In the genomic region with DNA sequence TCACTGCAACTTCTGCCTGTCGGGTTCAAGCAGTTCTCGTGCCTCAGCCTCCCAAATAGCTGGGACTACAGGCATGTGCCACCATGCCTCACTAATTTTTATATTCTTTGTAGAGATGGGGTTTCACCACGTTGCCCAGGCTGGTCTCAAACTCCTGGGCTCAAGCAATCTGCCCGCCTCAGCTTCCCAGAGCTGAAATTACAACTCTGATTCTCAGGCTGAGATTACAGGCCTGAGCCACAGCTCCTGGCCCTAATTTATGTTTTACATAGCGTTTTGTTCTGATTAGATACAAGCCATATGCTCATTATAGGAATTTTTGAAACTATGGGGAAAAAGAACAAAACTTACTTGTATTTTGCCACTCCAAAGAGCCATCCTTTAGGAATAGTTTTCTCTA, we compare ENCODE assay signal across 4 cellular contexts. TPM values are rescaled to one million over a fixed set of nuclear protein-coding genes. Genes with fewer than 3 reads are reported as not detected.
"Had no signal": no experiment of that assay in that cellular context is flagged by ENCODE, and none has a peak within 500 bp of the region (broad histone marks: within the 10 kb centered on the region; RNA-seq: fewer than 3 reads in every experiment).

No MANE protein-coding gene starts in this region.

RNA-seq across cellular contexts. Expression of a gene that starts 22.8 kb away (rescaled TPM):
- total RNA-seq: mononuclear cell had no signal
- polyA plus RNA-seq: immature natural killer cell; keratinocyte; naive thymus-derived CD4-positive, alpha-beta T cell had no signal
